Comparison of ENCODE assay signal across 24 cellular contexts in genomic region chr9:121239071-121239470, GRCh38.
"Had no signal": no experiment of that assay in that cellular context is flagged by ENCODE, and none has a peak within 500 bp of the region (broad histone marks: within the 10 kb centered on the region; RNA-seq: fewer than 3 reads in every experiment).

No MANE protein-coding gene starts in this region.

- H3K9me3 ChIP-seq: colonic mucosa, ovary, psoas muscle, sigmoid colon, suprapubic skin, transverse colon had no signal

- H3K27ac ChIP-seq: colonic mucosa, epithelial cell of prostate, ovary, psoas muscle, sigmoid colon, suprapubic skin, transverse colon had no signal

- H3K4me3 ChIP-seq: colonic mucosa, lung, ovary, psoas muscle, sigmoid colon, skin epidermis, suprapubic skin, transverse colon had no signal

- FAIRE-seq: frontal cortex had no signal

- DNase-seq: colonic mucosa; effector CD8-positive, alpha-beta T cell; endodermal cell; hypothalamus; immature natural killer cell; islet precursor cell; natural killer cell; occipital lobe; ovary; posterior cingulate gyrus; psoas muscle; right cardiac atrium; sigmoid colon; stimulated activated CD4-positive, alpha-beta T cell treated with anti-CD3 and anti-CD28 coated beads, Interleukin-15, amount 100 ng/mL, for 24 hours; stimulated activated CD4-positive, alpha-beta T cell treated with anti-CD3 and anti-CD28 coated beads, Interleukin-2, amount 100 ng/mL, for 48 hours; stimulated activated CD8-positive, alpha-beta memory T cell treated with anti-CD3 and anti-CD28 coated beads, Interleukin-4, amount 100 ng/mL, for 48 hours; stimulated activated naive CD4-positive, alpha-beta T cell; stimulated activated naive CD8-positive, alpha-beta T cell treated with anti-CD3 and anti-CD28 coated beads, Interleukin-15, amount 100 ng/mL, for 72 hours; transverse colon had no signal

- H3K4me1 ChIP-seq: colonic mucosa, psoas muscle, suprapubic skin had no signal

- H3K36me3 ChIP-seq: colonic mucosa, ovary, sigmoid colon, suprapubic skin, transverse colon had no signal

- H3K27me3 ChIP-seq: colonic mucosa, ovary, sigmoid colon, suprapubic skin, transverse colon had no signal
